Comparison of ENCODE assay signal across 8 cellular contexts in genomic region chr19:7394728-7395359, GRCh38. TPM values are rescaled to one million over a fixed set of nuclear protein-coding genes. Genes with fewer than 3 reads are reported as not detected.
DNase-seq lines count a peak whose midpoint lies in the region; ATAC-seq and TF ChIP-seq lines count a peak whose summit lies in the region.

No MANE protein-coding gene starts in this region.

- DNase-seq in DMS153 treated with DMSO at 0.1 percent for 48 hours (lab: John Stamatoyannopoulos, UW; ENCODE audit: unreplicated experiment) (peak; percentile 63), LNCaP clone FGC (ENCODE audit: low read depth) (no peak), RPMI8226 (peak; percentile 87), fibroblast of the aortic adventitia (ENCODE audit: low read depth) (peak; percentile 87)
- DNase-seq in activated effector memory CD4-positive, alpha-beta T cell treated with anti-CD3 and anti-CD28 coated beads, Interleukin-2, amount 50 U/mL, for 16 hours: peak; percentile 96
- DNase-seq in stimulated activated naive CD4-positive, alpha-beta T cell (lab: John Stamatoyannopoulos, UW): peak; percentile 80 to 93 (median 86)

- peak overlapping the region; percentile 42 to 81 (median 80) for H3K27ac Mint-ChIP-seq in nephron

- peaks cover 23% of the 10 kb centered on the region for H3K4me1 Mint-ChIP-seq in nephron

- H3K4me3 Mint-ChIP-seq in nephron: peak overlapping the region; percentile 91 to 97 (median 95)

- ATAC-seq in GM21825 (IDR thresholded peaks at IDR 0.05; ENCODE audit: unreplicated experiment): peak; percentile 65

- peak overlapping the region; percentile 95 for H3K4me3 ChIP-seq in LNCaP clone FGC (ENCODE audit: low read depth, low read length)
- H3K4me3 ChIP-seq in fibroblast of the aortic adventitia (ENCODE audit: low read depth, low read length): peak overlapping the region; percentile 96

- TF ChIP-seq CTCF in LNCaP clone FGC (IDR thresholded peaks at IDR 0.05; ENCODE audit: control insufficient read depth, extremely low read depth, insufficient read depth) (0 out of 2 replicates have a peak, but pooled peaks have one; percentile 21), fibroblast of the aortic adventitia (IDR thresholded peaks at IDR 0.05; ENCODE audit: insufficient read depth, low read length) (peak; percentile 7), nephron (IDR thresholded peaks at IDR 0.05; ENCODE audit: unreplicated experiment in 3 of 3) (no peak)

- H3K27me3 Mint-ChIP-seq in nephron (ENCODE audit: low read depth): no peaks in the 10 kb centered on the region

- H3K9me3 Mint-ChIP-seq in nephron: no peaks in the 10 kb centered on the region

- peaks cover 6% of the 10 kb centered on the region for H3K36me3 Mint-ChIP-seq in nephron (ENCODE audit: low read depth)

RNA-seq across cellular contexts. Expression of gene ARHGEF18, which starts 46.1 kb away (rescaled TPM):
- 21.2 and 22.3 TPM in 2 replicates for total RNA-seq in fibroblast of the aortic adventitia (ENCODE audit: low replicate concordance)

Comparison
In these comparisons a context has a peak if more than half of its experiments do, and no peak if none do; other contexts are left out.
1. CTCF ChIP-seq: peak in LNCaP clone FGC (single experiment) and fibroblast of the aortic adventitia (single experiment); none in nephron (0 of 3).